In the genomic region with DNA sequence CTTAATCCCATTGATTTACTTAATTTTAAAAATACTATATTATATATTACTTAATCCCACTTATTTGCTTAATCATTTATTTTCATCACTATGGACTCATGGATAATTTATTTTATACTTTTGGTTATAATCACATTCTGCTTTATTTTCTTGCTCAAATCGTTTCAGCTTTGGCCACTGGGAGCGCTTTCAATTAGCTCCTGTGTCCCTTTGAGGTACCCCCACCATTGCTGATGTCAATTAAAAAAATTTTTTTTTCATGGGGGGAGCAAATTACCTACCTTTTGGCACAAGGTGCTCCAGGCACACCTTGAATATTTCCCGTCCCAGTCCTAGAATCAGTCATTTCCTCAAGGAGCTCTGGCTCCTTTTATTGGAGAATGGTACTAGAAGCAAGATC, we compare ENCODE assay signal across 11 cellular contexts. TPM values are rescaled to one million over a fixed set of nuclear protein-coding genes. Genes with fewer than 3 reads are reported as not detected.
DNase-seq lines count a peak whose midpoint lies in the region; ATAC-seq and TF ChIP-seq lines count a peak whose summit lies in the region.
"Had no signal": no experiment of that assay in that cellular context is flagged by ENCODE, and none has a peak within 500 bp of the region (broad histone marks: within the 10 kb centered on the region; RNA-seq: fewer than 3 reads in every experiment).

No MANE protein-coding gene starts in this region.

- H3K36me3 ChIP-seq in BLaER1 (no peaks in the 10 kb centered on the region), HUES6 (ENCODE audit: control insufficient read depth, insufficient read depth, low read length) (no peaks in the 10 kb centered on the region), spleen (no peaks in the 10 kb centered on the region)

- H3K4me1 Mint-ChIP-seq in brain (peaks cover 32% of the 10 kb centered on the region), nephron progenitor cell (peaks cover 28% of the 10 kb centered on the region)

- H3K9ac ChIP-seq in BLaER1: no peak overlapping the region
- no peak overlapping the region for H3K9ac ChIP-seq in HUES6 (ENCODE audit: low read length)

- intact Hi-C loops in spleen (cut with DNase I; ENCODE audit: low total_unique reads): loop anchor here (10.0 kb wide), 2 partner anchors 83 to 123 kb away; no protein-coding TSS in a partner anchor

- TF ChIP-seq POLR2A in spleen (IDR thresholded peaks at IDR 0.05): no peak

- WGBS in spleen, 5 donors: 78 to 83% (median 81%) methylated on average over 3 of the region's 3 CpGs

- ATAC-seq in HG03196 (IDR thresholded peaks at IDR 0.05; ENCODE audit: unreplicated experiment): no peak
- ATAC-seq: activated T-cell treated with anti-CD3 and anti-CD28 coated beads, Interleukin-2, amount 50 U/mL, for 4 hours had no signal

- TF ChIP-seq CTCF in brain (conservative IDR thresholded peaks at IDR 0.05) (no peak), nephron progenitor cell (IDR thresholded peaks at IDR 0.05) (no peak), spleen (IDR thresholded peaks at IDR 0.05 in 8 of 11, conservative IDR thresholded peaks at IDR 0.05 in 3 of 11) (no peak)

- H3K36me3 Mint-ChIP-seq in brain (no peaks in the 10 kb centered on the region), nephron progenitor cell (ENCODE audit: low read depth) (no peaks in the 10 kb centered on the region)

- peak overlapping the region; percentile 86 to 90 (median 89) for H3K4me3 Mint-ChIP-seq in brain
- H3K4me3 Mint-ChIP-seq in nephron progenitor cell: peak overlapping the region; percentile 88

- H3K4me1 ChIP-seq in BLaER1: peaks cover 25% of the 10 kb centered on the region
- H3K4me1 ChIP-seq in HUES6 (ENCODE audit: control insufficient read depth, insufficient read depth, low read length): peaks cover 16% of the 10 kb centered on the region
- peaks cover 5 to 40% (median 23%) of the 10 kb centered on the region in 6 donors for H3K4me1 ChIP-seq in spleen

- H4K20me1 ChIP-seq in BLaER1: peaks cover 30% of the 10 kb centered on the region

- H3K27ac Mint-ChIP-seq in brain (peak overlapping the region in 2 of 5 experiments; percentile 82 to 91), nephron progenitor cell (no peak overlapping the region)

- H3K9me3 ChIP-seq in BLaER1 (no peaks in the 10 kb centered on the region), HUES6 (ENCODE audit: control insufficient read depth, insufficient read depth, low read depth, low read length) (no peaks in the 10 kb centered on the region), spleen (no peaks in the 10 kb centered on the region)

- H3K27me3 Mint-ChIP-seq in brain: peaks cover 12% of the 10 kb centered on the region
- H3K27me3 Mint-ChIP-seq in nephron progenitor cell (ENCODE audit: low read depth, poor library complexity): peaks cover 12% of the 10 kb centered on the region

- H3K4me2 ChIP-seq in BLaER1: peak overlapping the region; percentile 93

- DNase-seq in nephron progenitor cell (no peak), NCI-H2081 treated with DMSO at 0.1 percent for 48 hours (lab: John Stamatoyannopoulos, UW) (no peak), occipital lobe (lab: John Stamatoyannopoulos, UW) (no peak), spleen (no peak)
- DNase-seq: activated T-cell treated with anti-CD3 and anti-CD28 coated beads, Interleukin-2, amount 50 U/mL, for 4 hours; midbrain; NCI-H226 had no signal

- H3K9me3 Mint-ChIP-seq in brain: peaks cover 0 to 9% (median 0%) of the 10 kb centered on the region in 5 experiments
- H3K9me3 Mint-ChIP-seq in nephron progenitor cell: no peaks in the 10 kb centered on the region
- H3K9me3 Mint-ChIP-seq: activated T-cell treated with anti-CD3 and anti-CD28 coated beads, Interleukin-2, amount 50 U/mL, for 4 hours had no signal

- H3K4me3 ChIP-seq in BLaER1: no peak overlapping the region
- H3K4me3 ChIP-seq in HUES6 (ENCODE audit: low read depth, low read length): peak overlapping the region; percentile 79
- H3K4me3 ChIP-seq in spleen: peak overlapping the region in 1 of 8 donors; percentile 97

- H3K27me3 ChIP-seq in BLaER1: no peaks in the 10 kb centered on the region
- H3K27me3 ChIP-seq in HUES6 (ENCODE audit: control insufficient read depth, insufficient read depth, low read length): no peaks in the 10 kb centered on the region
- peaks cover 0 to 15% (median 0%) of the 10 kb centered on the region in 7 donors for H3K27me3 ChIP-seq in spleen (replicated peaks in 1 of 7)

- no peak overlapping the region for H3K27ac ChIP-seq in BLaER1
- H3K27ac ChIP-seq in HUES6 (ENCODE audit: low read depth, low read length): no peak overlapping the region
- H3K27ac ChIP-seq in spleen: peak overlapping the region in 2 of 8 donors; percentile 93 to 97

RNA-seq across cellular contexts. Expression of a gene that starts 1.4 kb away (rescaled TPM):
- polyA plus RNA-seq in brain (ENCODE audit: insufficient read depth, low read depth, low replicate concordance): 47.4 TPM
- 381 TPM for total RNA-seq in occipital lobe
- 100 to 1,000 TPM; 139 to 280 (median 214) TPM for total RNA-seq in spleen
- polyA plus RNA-seq in spleen: 10 to 100 TPM; 21.5 to 63.1 (median 55.2) TPM
